Comparison of ENCODE assay signal across 8 cellular contexts in genomic region chr12:104957388-104958008, GRCh38. TPM values are rescaled to one million over a fixed set of nuclear protein-coding genes. Genes with fewer than 3 reads are reported as not detected.
DNase-seq lines count a peak whose midpoint lies in the region; ATAC-seq and TF ChIP-seq lines count a peak whose summit lies in the region.

No MANE protein-coding gene starts in this region.

- peaks cover 2% of the 10 kb centered on the region for H3K36me3 Mint-ChIP-seq in activated CD8-positive, alpha-beta memory T cell treated with anti-CD3 and anti-CD28 coated beads, Interleukin-2, amount 10 ng/mL, durations not matched to agents 7 days and 5 days
- no peaks in the 10 kb centered on the region for H3K36me3 Mint-ChIP-seq in T-helper 2 cell treated with Interferon-gamma antibody and Interleukin-4, amounts not matched to agents 5 μg/mL and 100 μg/mL, for 36 hours (ENCODE audit: low read depth)
- H3K36me3 Mint-ChIP-seq in chondrocyte (ENCODE audit: low read depth), result no peaks in the 10 kb centered on the region

- no peaks in the 10 kb centered on the region for H3K36me3 ChIP-seq in mesodermal cell (ENCODE audit: control insufficient read depth, insufficient read depth, low read length)

- no peak overlapping the region for H3K27ac ChIP-seq in mesodermal cell (ENCODE audit: low read depth, low read length, severe bottlenecking)

- CTCF ChIA-PET in activated CD8-positive, alpha-beta memory T cell treated with anti-CD3 and anti-CD28 coated beads, Interleukin-2, amount 10 ng/mL, durations not matched to agents 7 days and 5 days (lab: Charles Lee), result interaction anchor here (0.8 to 3.0 kb wide), 5 partner anchors 8 to 583 kb away, joined by 3 to 18 read pairs (median 3); no protein-coding TSS in a partner anchor

- peaks cover 50% of the 10 kb centered on the region for H3K27me3 Mint-ChIP-seq in activated CD8-positive, alpha-beta memory T cell treated with anti-CD3 and anti-CD28 coated beads, Interleukin-2, amount 10 ng/mL, durations not matched to agents 7 days and 5 days
- peaks cover 58% of the 10 kb centered on the region for H3K27me3 Mint-ChIP-seq in T-helper 2 cell treated with Interferon-gamma antibody and Interleukin-4, amounts not matched to agents 5 μg/mL and 100 μg/mL, for 36 hours (ENCODE audit: low read depth)
- H3K27me3 Mint-ChIP-seq in chondrocyte (ENCODE audit: low read depth), result no peaks in the 10 kb centered on the region
- H3K27me3 Mint-ChIP-seq in stimulated activated naive CD8-positive, alpha-beta T cell treated with anti-CD3 and anti-CD28 coated beads, Interleukin-15, amount 100 ng/mL, for 72 hours, result peaks cover 23% of the 10 kb centered on the region

- peaks cover 7% of the 10 kb centered on the region for H3K4me1 ChIP-seq in mesodermal cell (ENCODE audit: control insufficient read depth, insufficient read depth, low read length, poor library complexity, severe bottlenecking)

- TF ChIP-seq CTCF in chondrocyte (IDR thresholded peaks at IDR 0.05), result no peak

- H3K4me3 Mint-ChIP-seq in activated CD8-positive, alpha-beta memory T cell treated with anti-CD3 and anti-CD28 coated beads, Interleukin-2, amount 10 ng/mL, durations not matched to agents 7 days and 5 days, result peak overlapping the region; percentile 73
- peak overlapping the region; percentile 80 for H3K4me3 Mint-ChIP-seq in T-helper 2 cell treated with Interferon-gamma antibody and Interleukin-4, amounts not matched to agents 5 μg/mL and 100 μg/mL, for 36 hours
- peak overlapping the region; percentile 79 for H3K4me3 Mint-ChIP-seq in chondrocyte (ENCODE audit: unreplicated experiment)
- peak overlapping the region; percentile 83 to 87 for H3K4me3 Mint-ChIP-seq in stimulated activated naive CD8-positive, alpha-beta T cell treated with anti-CD3 and anti-CD28 coated beads, Interleukin-15, amount 100 ng/mL, for 72 hours

- no peaks in the 10 kb centered on the region for H3K9me3 Mint-ChIP-seq in activated CD8-positive, alpha-beta memory T cell treated with anti-CD3 and anti-CD28 coated beads, Interleukin-2, amount 10 ng/mL, durations not matched to agents 7 days and 5 days (ENCODE audit: low read depth)
- H3K9me3 Mint-ChIP-seq in T-helper 2 cell treated with Interferon-gamma antibody and Interleukin-4, amounts not matched to agents 5 μg/mL and 100 μg/mL, for 36 hours, result no peaks in the 10 kb centered on the region
- no peaks in the 10 kb centered on the region for H3K9me3 Mint-ChIP-seq in chondrocyte (ENCODE audit: low read depth)
- no peaks in the 10 kb centered on the region for H3K9me3 Mint-ChIP-seq in stimulated activated naive CD8-positive, alpha-beta T cell treated with anti-CD3 and anti-CD28 coated beads, Interleukin-15, amount 100 ng/mL, for 72 hours

- peaks cover 23% of the 10 kb centered on the region for H3K4me1 Mint-ChIP-seq in activated CD8-positive, alpha-beta memory T cell treated with anti-CD3 and anti-CD28 coated beads, Interleukin-2, amount 10 ng/mL, durations not matched to agents 7 days and 5 days
- peaks cover 24% of the 10 kb centered on the region for H3K4me1 Mint-ChIP-seq in T-helper 2 cell treated with Interferon-gamma antibody and Interleukin-4, amounts not matched to agents 5 μg/mL and 100 μg/mL, for 36 hours (ENCODE audit: low read depth)
- peaks cover 60% of the 10 kb centered on the region for H3K4me1 Mint-ChIP-seq in chondrocyte (ENCODE audit: low read depth)
- H3K4me1 Mint-ChIP-seq in stimulated activated naive CD8-positive, alpha-beta T cell treated with anti-CD3 and anti-CD28 coated beads, Interleukin-15, amount 100 ng/mL, for 72 hours, result peaks cover 24% of the 10 kb centered on the region

- ATAC-seq in activated CD8-positive, alpha-beta memory T cell treated with anti-CD3 and anti-CD28 coated beads, Interleukin-2, amount 10 ng/mL, durations not matched to agents 7 days and 5 days, result peak; percentile 35
- ATAC-seq in HG03442 (IDR thresholded peaks at IDR 0.05; ENCODE audit: unreplicated experiment), result peak; percentile 33
- peak; percentile 48 for ATAC-seq in stimulated activated naive CD8-positive, alpha-beta T cell treated with anti-CD3 and anti-CD28 coated beads, Interleukin-15, amount 100 ng/mL, for 72 hours

- WGBS in mesodermal cell (ENCODE audit: insufficient coverage in 2 of 2), 2 experiments, result 0 to 1% methylated on average over 13 to 19 of the region's 37 CpGs

- H3K9me3 ChIP-seq in mesodermal cell (ENCODE audit: control insufficient read depth, low read length), result no peaks in the 10 kb centered on the region

- DNase-seq in activated CD8-positive, alpha-beta memory T cell treated with anti-CD3 and anti-CD28 coated beads, Interleukin-2, amount 10 ng/mL, durations not matched to agents 7 days and 5 days, result peak; percentile 47
- no peak for DNase-seq in activated CD8-positive, alpha-beta memory T cell treated with anti-CD3 and anti-CD28 coated beads for 24 hours
- peak; percentile 19 for DNase-seq in T-helper 2 cell treated with Interferon-gamma antibody and Interleukin-4, amounts not matched to agents 5 μg/mL and 100 μg/mL, for 36 hours (ENCODE audit: low spot score)
- DNase-seq in chondrocyte (ENCODE audit: low spot score), result no peak
- DNase-seq in stimulated activated naive CD8-positive, alpha-beta T cell treated with anti-CD3 and anti-CD28 coated beads, Interleukin-15, amount 100 ng/mL, for 72 hours, result peak in 1 of 2 donors; percentile 37
- DNase-seq in NCI-H446 treated with DMSO at 0.1 percent for 48 hours (lab: John Stamatoyannopoulos, UW), result no peak

- peak overlapping the region; percentile 17 for H3K27ac Mint-ChIP-seq in activated CD8-positive, alpha-beta memory T cell treated with anti-CD3 and anti-CD28 coated beads, Interleukin-2, amount 10 ng/mL, durations not matched to agents 7 days and 5 days
- H3K27ac Mint-ChIP-seq in T-helper 2 cell treated with Interferon-gamma antibody and Interleukin-4, amounts not matched to agents 5 μg/mL and 100 μg/mL, for 36 hours, result peak overlapping the region; percentile 46
- H3K27ac Mint-ChIP-seq in chondrocyte (ENCODE audit: unreplicated experiment), result peak overlapping the region; percentile 66
- H3K27ac Mint-ChIP-seq in stimulated activated naive CD8-positive, alpha-beta T cell treated with anti-CD3 and anti-CD28 coated beads, Interleukin-15, amount 100 ng/mL, for 72 hours, result peak overlapping the region in 1 of 2 donors; percentile 23

- H3K4me3 ChIP-seq in mesodermal cell (ENCODE audit: extremely low read depth, insufficient read depth, low read length, poor library complexity, severe bottlenecking), result peak overlapping the region; percentile 56

RNA-seq across cellular contexts. Expression of gene SLC41A2, which starts 0.6 kb away (rescaled TPM):
- 10 to 100 TPM in 1 of 2 experiments, 1 to 10 TPM in 1; 6.3 to 14.8 TPM for total RNA-seq in activated CD8-positive, alpha-beta memory T cell treated with anti-CD3 and anti-CD28 coated beads, Interleukin-2, amount 10 ng/mL, durations not matched to agents 7 days and 5 days
- total RNA-seq in chondrocyte, result 46.0 to 54.6 TPM (median 46.8 TPM) in 3 replicates
- polyA plus RNA-seq in mesodermal cell (2013, experiment 1 of 2), result 0.66 TPM
- 1.6 TPM for polyA plus RNA-seq in mesodermal cell (2013, experiment 2 of 2)

RNA-seq across cellular contexts. Expression of gene NOPCHAP1, which starts 28.6 kb away (rescaled TPM):
- total RNA-seq in activated CD8-positive, alpha-beta memory T cell treated with anti-CD3 and anti-CD28 coated beads, Interleukin-2, amount 10 ng/mL, durations not matched to agents 7 days and 5 days, result 10 to 100 TPM; 16.1 to 21.2 TPM
- total RNA-seq in chondrocyte, result 11.1 to 11.8 TPM (median 11.5 TPM) in 3 replicates
- polyA plus RNA-seq in mesodermal cell (2013, experiment 1 of 2), result 15.8 TPM
- polyA plus RNA-seq in mesodermal cell (2013, experiment 2 of 2), result 16.2 TPM

Comparison
In these comparisons a context has a peak if more than half of its experiments do, and no peak if none do; other contexts are left out.
1. DNase-seq: peak in activated CD8-positive, alpha-beta memory T cell treated with anti-CD3 and anti-CD28 coated beads, Interleukin-2, amount 10 ng/mL, durations not matched to agents 7 days and 5 days (single experiment) and T-helper 2 cell treated with Interferon-gamma antibody and Interleukin-4, amounts not matched to agents 5 μg/mL and 100 μg/mL, for 36 hours (single experiment); none in activated CD8-positive, alpha-beta memory T cell treated with anti-CD3 and anti-CD28 coated beads for 24 hours (single experiment), chondrocyte (single experiment) and NCI-H446 treated with DMSO at 0.1 percent for 48 hours (single experiment).
2. Peak in every context shown above with its lines, with median percentiles within 50 percentile points of each other: ATAC-seq and H3K4me3 Mint-ChIP-seq.